In the genomic region with DNA sequence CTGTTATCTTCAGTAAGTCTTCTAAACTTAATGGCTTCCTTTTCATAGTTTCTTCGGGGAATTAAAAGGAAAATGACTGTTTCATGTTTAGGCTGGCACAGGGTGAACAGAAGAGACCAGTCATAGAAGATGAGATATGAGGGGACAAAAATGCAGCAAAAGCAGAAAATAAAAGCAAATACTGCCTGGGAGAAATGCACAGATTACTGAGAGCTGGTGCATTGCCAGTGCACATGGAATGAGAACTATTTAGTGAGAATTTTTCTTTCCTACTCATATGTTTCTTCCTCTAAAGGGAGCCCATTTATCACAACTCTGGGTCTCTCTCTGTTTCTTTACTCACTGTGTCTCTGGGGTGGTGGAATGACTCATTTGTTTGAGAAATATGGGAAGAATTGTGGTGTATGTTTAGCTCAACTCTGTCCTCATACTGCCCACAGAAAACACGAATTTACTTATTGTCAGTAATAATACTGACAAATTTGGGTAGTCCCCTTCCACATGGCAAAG, we compare ENCODE assay signal across 1 cellular context.
TF ChIP-seq lines count a peak whose summit lies in the region.

No MANE protein-coding gene starts in this region.

TF ChIP-seq in HepG2, 621 proteins besides CTCF, POLR2A, EP300 and RAD21:
- TF ChIP-seq, protein P1, sequence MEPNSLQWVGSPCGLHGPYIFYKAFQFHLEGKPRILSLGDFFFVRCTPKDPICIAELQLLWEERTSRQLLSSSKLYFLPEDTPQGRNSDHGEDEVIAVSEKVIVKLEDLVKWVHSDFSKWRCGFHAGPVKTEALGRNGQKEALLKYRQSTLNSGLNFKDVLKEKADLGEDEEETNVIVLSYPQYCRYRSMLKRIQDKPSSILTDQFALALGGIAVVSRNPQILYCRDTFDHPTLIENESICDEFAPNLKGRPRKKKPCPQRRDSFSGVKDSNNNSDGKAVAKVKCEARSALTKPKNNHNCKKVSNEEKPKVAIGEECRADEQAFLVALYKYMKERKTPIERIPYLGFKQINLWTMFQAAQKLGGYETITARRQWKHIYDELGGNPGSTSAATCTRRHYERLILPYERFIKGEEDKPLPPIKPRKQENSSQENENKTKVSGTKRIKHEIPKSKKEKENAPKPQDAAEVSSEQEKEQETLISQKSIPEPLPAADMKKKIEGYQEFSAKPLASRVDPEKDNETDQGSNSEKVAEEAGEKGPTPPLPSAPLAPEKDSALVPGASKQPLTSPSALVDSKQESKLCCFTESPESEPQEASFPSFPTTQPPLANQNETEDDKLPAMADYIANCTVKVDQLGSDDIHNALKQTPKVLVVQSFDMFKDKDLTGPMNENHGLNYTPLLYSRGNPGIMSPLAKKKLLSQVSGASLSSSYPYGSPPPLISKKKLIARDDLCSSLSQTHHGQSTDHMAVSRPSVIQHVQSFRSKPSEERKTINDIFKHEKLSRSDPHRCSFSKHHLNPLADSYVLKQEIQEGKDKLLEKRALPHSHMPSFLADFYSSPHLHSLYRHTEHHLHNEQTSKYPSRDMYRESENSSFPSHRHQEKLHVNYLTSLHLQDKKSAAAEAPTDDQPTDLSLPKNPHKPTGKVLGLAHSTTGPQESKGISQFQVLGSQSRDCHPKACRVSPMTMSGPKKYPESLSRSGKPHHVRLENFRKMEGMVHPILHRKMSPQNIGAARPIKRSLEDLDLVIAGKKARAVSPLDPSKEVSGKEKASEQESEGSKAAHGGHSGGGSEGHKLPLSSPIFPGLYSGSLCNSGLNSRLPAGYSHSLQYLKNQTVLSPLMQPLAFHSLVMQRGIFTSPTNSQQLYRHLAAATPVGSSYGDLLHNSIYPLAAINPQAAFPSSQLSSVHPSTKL (CRISPR knock-in tag; IDR thresholded peaks at IDR 0.05) = 0 out of 2 replicates have a peak, but pooled peaks have one; percentile 29
- peak; percentile 32; the same call in 1 of the 2 replicates for TF ChIP-seq FOSL2 (CRISPR knock-in tag; IDR thresholded peaks at IDR 0.05)
- 0 out of 4 replicates have a peak, but pooled peaks of 1 of the 2 experiments have one; percentile 11 for TF ChIP-seq MAFK (conservative IDR thresholded peaks at IDR 0.05 in 1 of 2, IDR thresholded peaks at IDR 0.05 in 1 of 2; ENCODE audit: low read length in 2 of 2)
- TF ChIP-seq, protein P2, sequence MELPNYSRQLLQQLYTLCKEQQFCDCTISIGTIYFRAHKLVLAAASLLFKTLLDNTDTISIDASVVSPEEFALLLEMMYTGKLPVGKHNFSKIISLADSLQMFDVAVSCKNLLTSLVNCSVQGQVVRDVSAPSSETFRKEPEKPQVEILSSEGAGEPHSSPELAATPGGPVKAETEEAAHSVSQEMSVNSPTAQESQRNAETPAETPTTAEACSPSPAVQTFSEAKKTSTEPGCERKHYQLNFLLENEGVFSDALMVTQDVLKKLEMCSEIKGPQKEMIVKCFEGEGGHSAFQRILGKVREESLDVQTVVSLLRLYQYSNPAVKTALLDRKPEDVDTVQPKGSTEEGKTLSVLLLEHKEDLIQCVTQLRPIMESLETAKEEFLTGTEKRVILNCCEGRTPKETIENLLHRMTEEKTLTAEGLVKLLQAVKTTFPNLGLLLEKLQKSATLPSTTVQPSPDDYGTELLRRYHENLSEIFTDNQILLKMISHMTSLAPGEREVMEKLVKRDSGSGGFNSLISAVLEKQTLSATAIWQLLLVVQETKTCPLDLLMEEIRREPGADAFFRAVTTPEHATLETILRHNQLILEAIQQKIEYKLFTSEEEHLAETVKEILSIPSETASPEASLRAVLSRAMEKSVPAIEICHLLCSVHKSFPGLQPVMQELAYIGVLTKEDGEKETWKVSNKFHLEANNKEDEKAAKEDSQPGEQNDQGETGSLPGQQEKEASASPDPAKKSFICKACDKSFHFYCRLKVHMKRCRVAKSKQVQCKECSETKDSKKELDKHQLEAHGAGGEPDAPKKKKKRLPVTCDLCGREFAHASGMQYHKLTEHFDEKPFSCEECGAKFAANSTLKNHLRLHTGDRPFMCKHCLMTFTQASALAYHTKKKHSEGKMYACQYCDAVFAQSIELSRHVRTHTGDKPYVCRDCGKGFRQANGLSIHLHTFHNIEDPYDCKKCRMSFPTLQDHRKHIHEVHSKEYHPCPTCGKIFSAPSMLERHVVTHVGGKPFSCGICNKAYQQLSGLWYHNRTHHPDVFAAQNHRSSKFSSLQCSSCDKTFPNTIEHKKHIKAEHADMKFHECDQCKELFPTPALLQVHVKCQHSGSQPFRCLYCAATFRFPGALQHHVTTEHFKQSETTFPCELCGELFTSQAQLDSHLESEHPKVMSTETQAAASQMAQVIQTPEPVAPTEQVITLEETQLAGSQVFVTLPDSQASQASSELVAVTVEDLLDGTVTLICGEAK (IDR thresholded peaks at IDR 0.05) = no peak
- TF ChIP-seq, protein P2 (CRISPR knock-in tag; IDR thresholded peaks at IDR 0.05) = no peak
- TF ChIP-seq, protein P3, sequence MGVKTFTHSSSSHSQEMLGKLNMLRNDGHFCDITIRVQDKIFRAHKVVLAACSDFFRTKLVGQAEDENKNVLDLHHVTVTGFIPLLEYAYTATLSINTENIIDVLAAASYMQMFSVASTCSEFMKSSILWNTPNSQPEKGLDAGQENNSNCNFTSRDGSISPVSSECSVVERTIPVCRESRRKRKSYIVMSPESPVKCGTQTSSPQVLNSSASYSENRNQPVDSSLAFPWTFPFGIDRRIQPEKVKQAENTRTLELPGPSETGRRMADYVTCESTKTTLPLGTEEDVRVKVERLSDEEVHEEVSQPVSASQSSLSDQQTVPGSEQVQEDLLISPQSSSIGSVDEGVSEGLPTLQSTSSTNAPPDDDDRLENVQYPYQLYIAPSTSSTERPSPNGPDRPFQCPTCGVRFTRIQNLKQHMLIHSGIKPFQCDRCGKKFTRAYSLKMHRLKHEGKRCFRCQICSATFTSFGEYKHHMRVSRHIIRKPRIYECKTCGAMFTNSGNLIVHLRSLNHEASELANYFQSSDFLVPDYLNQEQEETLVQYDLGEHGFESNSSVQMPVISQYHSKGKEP (CRISPR knock-in tag; IDR thresholded peaks at IDR 0.05) = no peak
- TF ChIP-seq ATM (IDR thresholded peaks at IDR 0.05; ENCODE audit: borderline replicate concordance) = no peak
